Comparison of ENCODE assay signal across 8 cellular contexts in the genomic region with DNA sequence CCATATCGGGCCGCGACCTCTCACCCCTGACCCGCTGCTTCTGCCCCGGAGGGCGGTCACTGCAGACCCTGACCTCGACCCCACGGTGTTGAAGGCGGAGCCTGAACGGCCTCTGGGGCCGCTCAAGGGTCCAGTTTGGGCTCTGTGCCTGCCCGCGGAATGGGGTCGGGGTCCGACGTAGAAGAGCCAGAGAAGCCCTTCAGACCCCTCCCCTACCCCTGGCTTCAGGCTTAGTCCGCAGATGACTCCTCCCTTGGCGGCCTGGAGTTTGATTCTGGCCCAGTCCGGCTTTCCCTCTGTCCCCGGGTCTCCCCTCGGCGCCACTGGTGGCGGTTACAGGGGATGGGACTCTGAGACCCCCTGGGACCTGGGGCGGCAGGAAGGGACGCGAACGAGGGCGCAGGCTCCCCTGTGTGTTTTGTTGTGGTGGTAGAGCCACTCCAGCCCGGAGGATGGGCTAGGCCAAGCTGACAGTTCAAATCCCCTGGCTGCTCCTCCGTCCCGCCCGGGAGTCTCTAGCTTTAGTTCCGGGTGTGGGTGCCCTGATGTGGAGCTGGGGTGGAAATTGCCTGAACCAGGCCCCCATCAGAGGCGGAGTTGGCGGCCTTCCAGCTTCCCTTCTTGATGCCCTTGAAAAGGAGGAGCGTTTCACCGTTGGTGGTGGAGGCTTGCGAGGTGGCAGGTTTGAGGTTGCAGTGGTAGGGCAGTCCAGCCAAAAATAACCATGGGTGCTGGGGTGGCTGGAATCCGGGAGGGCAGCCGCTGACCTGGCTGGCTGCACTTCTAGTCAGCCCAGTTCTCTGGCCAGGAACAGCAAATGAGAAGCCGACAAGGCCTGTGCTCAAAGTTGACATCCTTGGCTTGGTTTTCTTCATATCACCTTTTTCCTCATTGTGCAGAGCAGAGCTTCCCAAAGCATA. TPM values are rescaled to one million over a fixed set of nuclear protein-coding genes. Genes with fewer than 3 reads are reported as not detected.
DNase-seq lines count a peak whose midpoint lies in the region; ATAC-seq and TF ChIP-seq lines count a peak whose summit lies in the region.

No MANE protein-coding gene starts in this region.

- H3K27me3 ChIP-seq in muscle layer of duodenum (ENCODE audit: low read depth, low read length), result no peaks in the 10 kb centered on the region

- peaks cover 6 to 37% of the 10 kb centered on the region in 2 donors for H3K4me1 ChIP-seq in muscle layer of duodenum (ENCODE audit: control insufficient read depth in 1 of 2, insufficient read depth in 2 of 2, low read length in 2 of 2)

- H3K9me3 ChIP-seq in muscle layer of duodenum (ENCODE audit: control insufficient read depth in 1 of 2, low read length in 2 of 2), result no peaks in the 10 kb centered on the region

- H3K4me3 ChIP-seq in AG09309 (ENCODE audit: control insufficient read depth, low read depth, low read length) (peak overlapping the region; percentile 74), epithelial cell of proximal tubule (ENCODE audit: low read depth, low read length) (peak overlapping the region; percentile 100), muscle layer of duodenum (ENCODE audit: low read depth in 1 of 2, low read length in 2 of 2) (peak overlapping the region; percentile 89 to 94)

- DNase-seq in AG09309 (ENCODE audit: low read depth), result no peak
- DNase-seq in NCI-H345 (lab: John Stamatoyannopoulos, UW), result peak; percentile 60
- peak; percentile 43 for DNase-seq in activated T-cell treated with anti-CD3 and anti-CD28 coated beads for 4 hours
- no peak for DNase-seq in epithelial cell of proximal tubule (ENCODE audit: low read depth)
- peak; percentile 51 to 57 for DNase-seq in stimulated activated CD8-positive, alpha-beta memory T cell treated with anti-CD3 and anti-CD28 coated beads, Interleukin-7, amount 100 ng/mL, for 4 hours (ENCODE audit: low read depth in 2 of 2)

- peak overlapping the region; percentile 98 for H3K27ac ChIP-seq in muscle layer of duodenum (ENCODE audit: low read length)

- TF ChIP-seq CTCF in AG09309 (IDR thresholded peaks at IDR 0.05; ENCODE audit: control insufficient read depth, insufficient read depth, low read depth, low read length, missing control alignments), result no peak
- no peak for TF ChIP-seq CTCF in epithelial cell of proximal tubule (conservative IDR thresholded peaks at IDR 0.05; ENCODE audit: low read depth, low read length)

- peaks cover 21 to 24% of the 10 kb centered on the region in 2 donors for H3K36me3 ChIP-seq in muscle layer of duodenum (ENCODE audit: control insufficient read depth in 1 of 2, insufficient read depth in 2 of 2, low read length in 2 of 2)

- ATAC-seq in GM19395 (IDR thresholded peaks at IDR 0.05; ENCODE audit: unreplicated experiment), result peak; percentile 2
- no peak for ATAC-seq in GM18519 (IDR thresholded peaks at IDR 0.05; ENCODE audit: low FRiP score, unreplicated experiment)

RNA-seq across cellular contexts. Expression of gene CLK3, which starts 0.6 kb away (rescaled TPM):
- total RNA-seq in epithelial cell of proximal tubule, result 82.6 and 102 TPM in 2 replicates

Comparison
In these comparisons a context has a peak if more than half of its experiments do, and no peak if none do; other contexts are left out.
1. DNase-seq: peak in NCI-H345 (single experiment), activated T-cell treated with anti-CD3 and anti-CD28 coated beads for 4 hours (single experiment) and stimulated activated CD8-positive, alpha-beta memory T cell treated with anti-CD3 and anti-CD28 coated beads, Interleukin-7, amount 100 ng/mL, for 4 hours (2 of 2); none in AG09309 (single experiment) and epithelial cell of proximal tubule (single experiment).
2. Peak in every context shown above with its lines, with median percentiles within 50 percentile points of each other: H3K4me3 ChIP-seq.